11 cellular contexts compared by ENCODE assay signal in the genomic region with DNA sequence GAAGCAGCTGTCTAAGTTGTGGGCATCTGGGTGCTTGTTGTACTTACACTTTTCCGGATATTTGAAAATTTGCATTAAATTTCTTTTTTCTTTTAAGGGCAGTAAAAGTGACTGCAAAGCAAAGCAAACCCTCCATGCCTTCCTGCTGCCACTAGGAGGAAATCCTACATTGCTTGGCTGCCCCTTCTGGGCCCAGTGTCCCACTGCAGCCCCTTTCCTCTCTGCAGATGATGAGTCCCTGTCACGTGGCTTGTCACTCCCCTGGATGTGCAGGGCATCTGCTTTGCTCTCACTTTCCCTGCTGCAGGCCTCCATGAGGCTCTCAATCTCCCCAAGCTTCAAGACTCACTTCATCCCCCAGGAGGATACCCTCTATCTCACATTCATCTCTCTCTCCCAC. TPM values are rescaled to one million over a fixed set of nuclear protein-coding genes. Genes with fewer than 3 reads are reported as not detected.
DNase-seq lines count a peak whose midpoint lies in the region; ATAC-seq, FAIRE-seq and TF ChIP-seq lines count a peak whose summit lies in the region.
"Had no signal": no experiment of that assay in that cellular context is flagged by ENCODE, and none has a peak within 500 bp of the region (broad histone marks: within the 10 kb centered on the region; RNA-seq: fewer than 3 reads in every experiment).

No MANE protein-coding gene starts in this region.

- DNase-seq in NCI-H1694 treated with DMSO at 0.1 percent for 48 hours (lab: John Stamatoyannopoulos, UW) (peak; percentile 23), bronchial epithelial cell (ENCODE audit: low read depth) (no peak), osteoblast (ENCODE audit: insufficient read length, low spot score, missing footprints) (no peak), ovary (no peak), T-helper 17 cell (no peak)
- DNase-seq: MG63; stimulated activated CD4-positive, alpha-beta T cell treated with anti-CD3 and anti-CD28 coated beads, Interleukin-4, amount 100 ng/mL, for 24 hours; T-cell had no signal

- H3K36me3 Mint-ChIP-seq in T-helper 17 cell (ENCODE audit: low read depth) = peaks cover 3% of the 10 kb centered on the region
- H3K36me3 Mint-ChIP-seq: T-cell had no signal

- 35 to 51% (median 44%) methylated on average over 2 of the region's 2 CpGs for WGBS in ovary, 3 donors

- no peaks in the 10 kb centered on the region for H3K27me3 Mint-ChIP-seq in T-helper 17 cell
- H3K27me3 Mint-ChIP-seq: T-cell had no signal

- H3K27me3 ChIP-seq in bronchial epithelial cell (ENCODE audit: control insufficient read depth, insufficient read depth, low read length) (no peaks in the 10 kb centered on the region), osteoblast (ENCODE audit: insufficient read depth, low read length) (no peaks in the 10 kb centered on the region), ovary (no peaks in the 10 kb centered on the region)
- H3K27me3 ChIP-seq: MG63 had no signal

- H3K4me3 ChIP-seq in bronchial epithelial cell (ENCODE audit: low read depth, low read length) (no peak overlapping the region), osteoblast (ENCODE audit: insufficient read depth, low read length) (no peak overlapping the region), ovary (no peak overlapping the region)
- H3K4me3 ChIP-seq: MG63 had no signal

- ATAC-seq in T-helper 17 cell = no peak
- no peak for ATAC-seq in GM18511 (IDR thresholded peaks at IDR 0.05; ENCODE audit: unreplicated experiment)
- ATAC-seq: T-cell had no signal

- H3K36me3 ChIP-seq in bronchial epithelial cell (ENCODE audit: control insufficient read depth, insufficient read depth, low read length) = no peaks in the 10 kb centered on the region
- H3K36me3 ChIP-seq in osteoblast (ENCODE audit: insufficient read depth, low read length) = peaks cover 10% of the 10 kb centered on the region
- no peaks in the 10 kb centered on the region for H3K36me3 ChIP-seq in ovary

- H4K20me1 ChIP-seq in osteoblast (ENCODE audit: insufficient read depth, low read length) = no peaks in the 10 kb centered on the region

- TF ChIP-seq POLR2A in ovary (IDR thresholded peaks at IDR 0.05) = no peak

- TF ChIP-seq CTCF in bronchial epithelial cell (IDR thresholded peaks at IDR 0.05; ENCODE audit: insufficient read depth, low read length, severe bottlenecking) = peak; percentile 1
- TF ChIP-seq CTCF in osteoblast (IDR thresholded peaks at IDR 0.05; ENCODE audit: extremely low read depth, low read depth, low read length) = peak; percentile 25
- TF ChIP-seq CTCF in ovary (IDR thresholded peaks at IDR 0.05) = no peak

- no peak overlapping the region for H3K27ac Mint-ChIP-seq in T-helper 17 cell
- H3K27ac Mint-ChIP-seq: T-cell had no signal

- no peak overlapping the region for H3K27ac ChIP-seq in osteoblast (ENCODE audit: low read depth, low read length)
- no peak overlapping the region for H3K27ac ChIP-seq in ovary

- no peaks in the 10 kb centered on the region for H3K4me1 Mint-ChIP-seq in T-helper 17 cell
- H3K4me1 Mint-ChIP-seq: T-cell had no signal

- no peak overlapping the region for H3K4me3 Mint-ChIP-seq in T-helper 17 cell
- H3K4me3 Mint-ChIP-seq: T-cell had no signal

- intact Hi-C loops in ovary (cut with DNase I) = no loop called here

- FAIRE-seq in G401.6 (lab: Jason Lieb, UNC) (peak; percentile 51), bronchial epithelial cell (lab: Jason Lieb, UNC) (no peak)

- TF ChIP-seq EP300 in ovary (IDR thresholded peaks at IDR 0.05) = no peak

- H2AFZ ChIP-seq in osteoblast (ENCODE audit: low read length) = no peak overlapping the region

- H3K79me2 ChIP-seq in osteoblast (ENCODE audit: insufficient read depth, low read length) = no peaks in the 10 kb centered on the region

- H3K9me3 ChIP-seq in osteoblast (ENCODE audit: low read depth, low read length) (no peaks in the 10 kb centered on the region), ovary (no peaks in the 10 kb centered on the region), T-helper 17 cell (ENCODE audit: control insufficient read depth, low read length, poor library complexity, severe bottlenecking) (no peaks in the 10 kb centered on the region)
- H3K9me3 ChIP-seq: MG63 had no signal

- H3K4me1 ChIP-seq in osteoblast (ENCODE audit: insufficient read depth, low read length) = no peaks in the 10 kb centered on the region
- H3K4me1 ChIP-seq in ovary (ENCODE audit: insufficient read depth) = no peaks in the 10 kb centered on the region

- no peak overlapping the region for H3K4me2 ChIP-seq in osteoblast (ENCODE audit: insufficient read depth, low read length)

RNA-seq across cellular contexts. Expression of a gene that starts 12.7 kb away (rescaled TPM):
- total RNA-seq in bronchial epithelial cell = 12.4 and 17.7 TPM in 2 replicates
- total RNA-seq in osteoblast = 9.0 and 10.0 TPM in 2 replicates
- 10 to 100 TPM; 15.7 to 41.3 (median 37.4) TPM for total RNA-seq in ovary
- polyA plus RNA-seq in ovary = 10 to 100 TPM; 39.9 to 70.8 TPM
- 10 to 100 TPM; 33.5 to 33.9 TPM for total RNA-seq in T-helper 17 cell

RNA-seq across cellular contexts. Expression of a gene that starts 43.1 kb away (rescaled TPM):
- total RNA-seq in bronchial epithelial cell = 1.1 and 1.7 TPM in 2 replicates
- total RNA-seq in osteoblast = 8.7 and 9.1 TPM in 2 replicates
- 10 to 100 TPM in 5 of 7 donors, 1 to 10 TPM in 2; 4.3 to 14.7 (median 13.0) TPM for total RNA-seq in ovary
- polyA plus RNA-seq in ovary = 1 to 10 TPM; 5.3 to 6.3 TPM
- under 1 TPM in 1 of 2 donors, not detected in 1; 0.05 TPM for total RNA-seq in T-helper 17 cell
- total RNA-seq: mononuclear cell had no signal

Comparison
In these comparisons a context has a peak if more than half of its experiments do, and no peak if none do; other contexts are left out.
1. CTCF ChIP-seq: peak in bronchial epithelial cell (single experiment) and osteoblast (single experiment); none in ovary (0 of 3).